ENCODE assay signal across 26 cellular contexts in genomic region chr17:82080789-82081464, GRCh38.
"Had no signal": no experiment of that assay in that cellular context is flagged by ENCODE, and none has a peak within 500 bp of the region (broad histone marks: within the 10 kb centered on the region; RNA-seq: fewer than 3 reads in every experiment).

No MANE protein-coding gene starts in this region.

- DNase-seq: activated CD4-positive, alpha-beta memory T cell treated with anti-CD3 and anti-CD28 coated beads for 36 hours; activated CD4-positive, alpha-beta T cell treated with anti-CD3 and anti-CD28 coated beads, Interleukin-2, amount 10 ng/mL, durations not matched to agents 7 days and 5 days; activated CD4-positive, CD25-positive, alpha-beta regulatory T cell; activated CD8-positive, alpha-beta memory T cell treated with anti-CD3 and anti-CD28 coated beads for 24 hours; activated effector memory CD4-positive, alpha-beta T cell treated with anti-CD3 and anti-CD28 coated beads, Interleukin-2, amount 50 U/mL, for 16 hours; activated naive CD4-positive, alpha-beta T cell treated with Interleukin-2 at 50 U/mL for 16 hours; activated naive CD8-positive, alpha-beta T cell treated with anti-CD3 and anti-CD28 coated beads, Interleukin-2, amount 50 U/mL, for 24 hours; activated T-cell treated with anti-CD3 and anti-CD28 coated beads, Interleukin-2, amount 50 U/mL, for 4 hours; amniotic stem cell; body of pancreas; Kasumi-1; NCI-H1105 treated with DMSO at 0.1 percent for 48 hours; NCI-H1436 treated with DMSO at 0.1 percent for 48 hours; NCI-H187; NCI-H2081; NCI-H510A treated with DMSO at 0.1 percent for 48 hours; NCI-H69; NK-92 treated with Interleukin-12 subunit alpha and Interleukin-12 subunit beta, amount 100 ng/mL, for 24 hours; PC-3; SHP77 treated with DMSO at 0.1 percent for 48 hours; T-helper 17 cell; T-helper 9 cell had no signal

- FAIRE-seq: bronchial epithelial cell, RCC 7860 had no signal

- H3K27me3 ChIP-seq: ascending aorta, body of pancreas had no signal

- H3K9me3 ChIP-seq: ascending aorta, body of pancreas had no signal

- ATAC-seq: activated naive CD4-positive, alpha-beta T cell treated with anti-CD3 and anti-CD28 coated beads, Interleukin-2, amount 50 U/mL, for 72 hours; activated naive CD8-positive, alpha-beta T cell treated with anti-CD3 and anti-CD28 coated beads, Interleukin-2, amount 50 U/mL, for 24 hours; activated T-cell treated with anti-CD3 and anti-CD28 coated beads, Interleukin-2, amount 50 U/mL, for 4 hours; body of pancreas; PC-3; T-helper 17 cell had no signal

- H3K4me3 ChIP-seq: ascending aorta, body of pancreas had no signal

- H3K27ac ChIP-seq: ascending aorta, body of pancreas had no signal

- H3K4me1 ChIP-seq: ascending aorta, body of pancreas had no signal
